Comparison of ENCODE assay signal across 2 cellular contexts in the genomic region with DNA sequence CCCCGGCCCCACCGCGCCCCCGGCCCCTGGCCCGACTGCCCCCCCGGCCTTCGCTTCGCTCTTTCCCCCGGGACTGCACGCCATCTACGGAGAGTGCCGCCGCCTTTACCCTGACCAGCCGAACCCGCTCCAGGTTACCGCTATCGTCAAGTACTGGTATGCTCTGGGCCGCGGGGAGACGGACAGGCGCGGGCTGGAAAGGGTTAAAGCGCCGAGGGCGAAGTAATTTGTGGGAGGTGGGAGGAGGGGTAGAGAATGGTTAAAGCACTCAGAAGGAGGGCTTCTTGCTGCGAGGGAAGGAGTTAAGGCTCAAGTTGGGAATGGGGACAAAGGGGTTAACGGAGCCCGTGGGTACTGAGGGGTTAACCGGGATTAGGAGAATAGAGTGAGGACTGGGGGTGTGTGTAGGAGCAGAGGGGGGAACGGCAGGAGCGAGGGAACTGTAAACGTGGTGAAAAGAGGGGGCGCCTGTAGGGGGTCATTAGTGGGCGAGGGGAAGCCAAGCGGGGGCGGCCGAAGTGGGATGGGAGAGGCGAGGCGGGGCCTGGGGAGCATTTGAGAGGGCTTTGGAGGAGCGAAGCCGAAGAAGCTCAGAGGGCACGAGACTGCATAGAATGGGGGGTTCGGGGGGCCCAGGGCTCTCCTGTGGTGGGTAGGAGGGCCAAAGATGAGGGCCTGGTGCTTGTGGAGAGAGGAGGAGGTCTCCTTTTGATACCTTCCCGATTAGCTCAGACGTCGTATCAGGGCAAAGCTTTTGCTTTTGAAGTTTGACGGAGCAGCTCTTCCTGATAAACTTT.
TF ChIP-seq lines count a peak whose summit lies in the region.

No MANE protein-coding gene starts in this region.

TF ChIP-seq in A549, 52 proteins besides CTCF, POLR2A, EP300 and RAD21 (continued from another document):
- TF ChIP-seq ATOH8 (CRISPR knock-in tag; IDR thresholded peaks at IDR 0.05; ENCODE audit: low read depth): no peak

TF ChIP-seq in WTC11, 78 proteins besides CTCF, POLR2A, EP300 and RAD21 (continued from another document):
- TF ChIP-seq, protein P1, sequence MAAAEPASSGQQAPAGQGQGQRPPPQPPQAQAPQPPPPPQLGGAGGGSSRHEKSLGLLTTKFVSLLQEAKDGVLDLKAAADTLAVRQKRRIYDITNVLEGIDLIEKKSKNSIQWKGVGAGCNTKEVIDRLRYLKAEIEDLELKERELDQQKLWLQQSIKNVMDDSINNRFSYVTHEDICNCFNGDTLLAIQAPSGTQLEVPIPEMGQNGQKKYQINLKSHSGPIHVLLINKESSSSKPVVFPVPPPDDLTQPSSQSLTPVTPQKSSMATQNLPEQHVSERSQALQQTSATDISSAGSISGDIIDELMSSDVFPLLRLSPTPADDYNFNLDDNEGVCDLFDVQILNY (CRISPR knock-in tag; IDR thresholded peaks at IDR 0.05): no peak
- peak; percentile 15; the same call in 1 of the 2 replicates for TF ChIP-seq TEAD1 (CRISPR knock-in tag; IDR thresholded peaks at IDR 0.05)
- TF ChIP-seq, protein P2, sequence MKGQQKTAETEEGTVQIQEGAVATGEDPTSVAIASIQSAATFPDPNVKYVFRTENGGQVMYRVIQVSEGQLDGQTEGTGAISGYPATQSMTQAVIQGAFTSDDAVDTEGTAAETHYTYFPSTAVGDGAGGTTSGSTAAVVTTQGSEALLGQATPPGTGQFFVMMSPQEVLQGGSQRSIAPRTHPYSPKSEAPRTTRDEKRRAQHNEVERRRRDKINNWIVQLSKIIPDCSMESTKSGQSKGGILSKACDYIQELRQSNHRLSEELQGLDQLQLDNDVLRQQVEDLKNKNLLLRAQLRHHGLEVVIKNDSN (CRISPR knock-in tag; IDR thresholded peaks at IDR 0.05): 0 out of 2 replicates have a peak, but pooled peaks have one; percentile 11
- TF ChIP-seq, protein P3, sequence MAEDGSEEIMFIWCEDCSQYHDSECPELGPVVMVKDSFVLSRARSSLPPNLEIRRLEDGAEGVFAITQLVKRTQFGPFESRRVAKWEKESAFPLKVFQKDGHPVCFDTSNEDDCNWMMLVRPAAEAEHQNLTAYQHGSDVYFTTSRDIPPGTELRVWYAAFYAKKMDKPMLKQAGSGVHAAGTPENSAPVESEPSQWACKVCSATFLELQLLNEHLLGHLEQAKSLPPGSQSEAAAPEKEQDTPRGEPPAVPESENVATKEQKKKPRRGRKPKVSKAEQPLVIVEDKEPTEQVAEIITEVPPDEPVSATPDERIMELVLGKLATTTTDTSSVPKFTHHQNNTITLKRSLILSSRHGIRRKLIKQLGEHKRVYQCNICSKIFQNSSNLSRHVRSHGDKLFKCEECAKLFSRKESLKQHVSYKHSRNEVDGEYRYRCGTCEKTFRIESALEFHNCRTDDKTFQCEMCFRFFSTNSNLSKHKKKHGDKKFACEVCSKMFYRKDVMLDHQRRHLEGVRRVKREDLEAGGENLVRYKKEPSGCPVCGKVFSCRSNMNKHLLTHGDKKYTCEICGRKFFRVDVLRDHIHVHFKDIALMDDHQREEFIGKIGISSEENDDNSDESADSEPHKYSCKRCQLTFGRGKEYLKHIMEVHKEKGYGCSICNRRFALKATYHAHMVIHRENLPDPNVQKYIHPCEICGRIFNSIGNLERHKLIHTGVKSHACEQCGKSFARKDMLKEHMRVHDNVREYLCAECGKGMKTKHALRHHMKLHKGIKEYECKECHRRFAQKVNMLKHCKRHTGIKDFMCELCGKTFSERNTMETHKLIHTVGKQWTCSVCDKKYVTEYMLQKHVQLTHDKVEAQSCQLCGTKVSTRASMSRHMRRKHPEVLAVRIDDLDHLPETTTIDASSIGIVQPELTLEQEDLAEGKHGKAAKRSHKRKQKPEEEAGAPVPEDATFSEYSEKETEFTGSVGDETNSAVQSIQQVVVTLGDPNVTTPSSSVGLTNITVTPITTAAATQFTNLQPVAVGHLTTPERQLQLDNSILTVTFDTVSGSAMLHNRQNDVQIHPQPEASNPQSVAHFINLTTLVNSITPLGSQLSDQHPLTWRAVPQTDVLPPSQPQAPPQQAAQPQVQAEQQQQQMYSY (CRISPR knock-in tag; IDR thresholded peaks at IDR 0.05): no peak
- no peak for TF ChIP-seq ATF1 (CRISPR knock-in tag; IDR thresholded peaks at IDR 0.05)
- TF ChIP-seq ZNF671 (CRISPR knock-in tag; IDR thresholded peaks at IDR 0.05): no peak
- no peak for TF ChIP-seq ZNF232 (CRISPR knock-in tag; IDR thresholded peaks at IDR 0.05)
- TF ChIP-seq, protein P4, sequence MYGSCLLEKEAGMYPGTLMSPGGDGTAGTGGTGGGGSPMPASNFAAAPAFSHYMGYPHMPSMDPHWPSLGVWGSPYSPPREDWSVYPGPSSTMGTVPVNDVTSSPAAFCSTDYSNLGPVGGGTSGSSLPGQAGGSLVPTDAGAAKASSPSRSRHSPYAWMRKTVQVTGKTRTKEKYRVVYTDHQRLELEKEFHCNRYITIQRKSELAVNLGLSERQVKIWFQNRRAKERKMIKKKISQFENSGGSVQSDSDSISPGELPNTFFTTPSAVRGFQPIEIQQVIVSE (CRISPR knock-in tag; IDR thresholded peaks at IDR 0.05; ENCODE audit: borderline replicate concordance): no peak
- TF ChIP-seq ZNF396 (CRISPR knock-in tag; IDR thresholded peaks at IDR 0.05; ENCODE audit: borderline replicate concordance): no peak
- TF ChIP-seq ESRRA (CRISPR knock-in tag; IDR thresholded peaks at IDR 0.05; ENCODE audit: borderline replicate concordance): no peak
- TF ChIP-seq MYBL2 (CRISPR knock-in tag; IDR thresholded peaks at IDR 0.05): 0 out of 2 replicates have a peak, but pooled peaks have one; percentile 40
- peak; percentile 45; the same call in 1 of the 2 replicates for TF ChIP-seq ARID4B (CRISPR knock-in tag; IDR thresholded peaks at IDR 0.05; ENCODE audit: borderline replicate concordance)
- peak; percentile 59; the same call in 1 of the 2 replicates for TF ChIP-seq NFE2L1 (CRISPR knock-in tag; IDR thresholded peaks at IDR 0.05)
- TF ChIP-seq, protein P5, sequence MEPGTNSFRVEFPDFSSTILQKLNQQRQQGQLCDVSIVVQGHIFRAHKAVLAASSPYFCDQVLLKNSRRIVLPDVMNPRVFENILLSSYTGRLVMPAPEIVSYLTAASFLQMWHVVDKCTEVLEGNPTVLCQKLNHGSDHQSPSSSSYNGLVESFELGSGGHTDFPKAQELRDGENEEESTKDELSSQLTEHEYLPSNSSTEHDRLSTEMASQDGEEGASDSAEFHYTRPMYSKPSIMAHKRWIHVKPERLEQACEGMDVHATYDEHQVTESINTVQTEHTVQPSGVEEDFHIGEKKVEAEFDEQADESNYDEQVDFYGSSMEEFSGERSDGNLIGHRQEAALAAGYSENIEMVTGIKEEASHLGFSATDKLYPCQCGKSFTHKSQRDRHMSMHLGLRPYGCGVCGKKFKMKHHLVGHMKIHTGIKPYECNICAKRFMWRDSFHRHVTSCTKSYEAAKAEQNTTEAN (CRISPR knock-in tag; IDR thresholded peaks at IDR 0.05): no peak; the same call in 1 of the 2 replicates
- no peak for TF ChIP-seq ZBTB21 (CRISPR knock-in tag; IDR thresholded peaks at IDR 0.05; ENCODE audit: borderline replicate concordance)
- peak; percentile 13; the same call in 1 of the 2 replicates for TF ChIP-seq ZNF281 (CRISPR knock-in tag; IDR thresholded peaks at IDR 0.05)
- TF ChIP-seq IRF2 (CRISPR knock-in tag; IDR thresholded peaks at IDR 0.05; ENCODE audit: borderline replicate concordance, low read depth): no peak
TF ChIP-seq in WTC11: peak in this region for 6.
